ENCODE assay signal across 3 cellular contexts in genomic region chr1:221993444-221993948, GRCh38.
TF ChIP-seq lines count a peak whose summit lies in the region.

No MANE protein-coding gene starts in this region.

TF ChIP-seq in SK-N-SH, 30 proteins besides CTCF, POLR2A, EP300 and RAD21:
- TF ChIP-seq PBX3 (IDR thresholded peaks at IDR 0.05) (no peak), TAF1 (IDR thresholded peaks at IDR 0.05; ENCODE audit: borderline replicate concordance, low read depth, low read length) (no peak)
TF ChIP-seq in SK-N-SH: peak in this region for 0.

TF ChIP-seq in SK-N-SH treated with all-trans-retinoic acid at 6 μM for 48 hours, 23 proteins besides CTCF, POLR2A, EP300 and RAD21:
- no peak for TF ChIP-seq OSR1 (CRISPR knock-in tag; IDR thresholded peaks at IDR 0.05)
- no peak for TF ChIP-seq ZNF70 (CRISPR knock-in tag; IDR thresholded peaks at IDR 0.05)
- TF ChIP-seq RARB (CRISPR knock-in tag; IDR thresholded peaks at IDR 0.05), result no peak
- TF ChIP-seq ARNTL (CRISPR knock-in tag; IDR thresholded peaks at IDR 0.05; ENCODE audit: borderline replicate concordance, low read depth), result no peak
- no peak for TF ChIP-seq ZFP3 (CRISPR knock-in tag; IDR thresholded peaks at IDR 0.05)
- no peak for TF ChIP-seq ZC3H10 (CRISPR knock-in tag; IDR thresholded peaks at IDR 0.05)
- TF ChIP-seq TOX (CRISPR knock-in tag; IDR thresholded peaks at IDR 0.05; ENCODE audit: borderline replicate concordance), result no peak
- no peak for TF ChIP-seq PATZ1 (CRISPR knock-in tag; IDR thresholded peaks at IDR 0.05; ENCODE audit: borderline replicate concordance)
- no peak for TF ChIP-seq TCF4 (CRISPR knock-in tag; IDR thresholded peaks at IDR 0.05; ENCODE audit: borderline replicate concordance)
- TF ChIP-seq PPARA (CRISPR knock-in tag; IDR thresholded peaks at IDR 0.05; ENCODE audit: borderline replicate concordance), result no peak
- TF ChIP-seq CSDC2 (CRISPR knock-in tag; IDR thresholded peaks at IDR 0.05), result no peak
- no peak for TF ChIP-seq ZNF565 (CRISPR knock-in tag; conservative IDR thresholded peaks at IDR 0.05; ENCODE audit: low read depth)
- no peak for TF ChIP-seq CSRNP3 (CRISPR knock-in tag; IDR thresholded peaks at IDR 0.05)
- TF ChIP-seq ZFP30 (CRISPR knock-in tag; IDR thresholded peaks at IDR 0.05), result no peak
- no peak for TF ChIP-seq TSHZ2 (CRISPR knock-in tag; IDR thresholded peaks at IDR 0.05)
TF ChIP-seq in SK-N-SH treated with all-trans-retinoic acid at 6 μM for 48 hours: peak in this region for 0.

TF ChIP-seq in IMR-90, 13 proteins besides CTCF, POLR2A, EP300 and RAD21:
- TF ChIP-seq RCOR1 (IDR thresholded peaks at IDR 0.05; ENCODE audit: insufficient replicate concordance, low read length), result no peak
- TF ChIP-seq FOS (IDR thresholded peaks at IDR 0.05; ENCODE audit: low read depth, low read length), result no peak
- no peak for TF ChIP-seq MXI1 (IDR thresholded peaks at IDR 0.05; ENCODE audit: borderline replicate concordance, low read depth, low read length)
- TF ChIP-seq MAZ (IDR thresholded peaks at IDR 0.05; ENCODE audit: borderline replicate concordance, low read depth, low read length), result no peak
- no peak for TF ChIP-seq RFX5 (IDR thresholded peaks at IDR 0.05; ENCODE audit: low read depth, low read length)
- TF ChIP-seq MAFK (IDR thresholded peaks at IDR 0.05; ENCODE audit: low read depth, low read length), result no peak
- TF ChIP-seq ELK1 (IDR thresholded peaks at IDR 0.05; ENCODE audit: borderline replicate concordance, low read depth, low read length), result no peak
- no peak for TF ChIP-seq CEBPB (IDR thresholded peaks at IDR 0.05; ENCODE audit: low read depth, low read length)
- no peak for TF ChIP-seq CHD1 (IDR thresholded peaks at IDR 0.05; ENCODE audit: low read depth, low read length)
- TF ChIP-seq NFE2L2 (IDR thresholded peaks at IDR 0.05; ENCODE audit: low read depth, low read length), result no peak
- no peak for TF ChIP-seq SMC3 (IDR thresholded peaks at IDR 0.05; ENCODE audit: low read depth, low read length)
TF ChIP-seq in IMR-90: peak in this region for 0.
